In genomic region chr6:44833248-44833647, GRCh38 we compare ENCODE assay signal across 17 cellular contexts.
DNase-seq lines count a peak whose midpoint lies in the region; ATAC-seq, FAIRE-seq and TF ChIP-seq lines count a peak whose summit lies in the region.
"Had no signal": no experiment of that assay in that cellular context is flagged by ENCODE, and none has a peak within 500 bp of the region (broad histone marks: within the 10 kb centered on the region; RNA-seq: fewer than 3 reads in every experiment).

No MANE protein-coding gene starts in this region.

- peaks cover 7% of the 10 kb centered on the region for H3K36me3 Mint-ChIP-seq in activated CD8-positive, alpha-beta T cell treated with anti-CD3 and anti-CD28 coated beads, Interleukin-2, amount 10 ng/mL, durations not matched to agents 7 days and 5 days (ENCODE audit: low read depth)

- WGBS in upper lobe of left lung, 2 donors: 90 to 95% methylated on average over 1 of the region's 1 CpG

- no peak overlapping the region for H3K4me3 Mint-ChIP-seq in activated CD8-positive, alpha-beta T cell treated with anti-CD3 and anti-CD28 coated beads, Interleukin-2, amount 10 ng/mL, durations not matched to agents 7 days and 5 days
- H3K4me3 Mint-ChIP-seq: activated naive CD8-positive, alpha-beta T cell had no signal

- no peak for DNase-seq in GM12892 (ENCODE audit: insufficient read length)
- DNase-seq in DMS153 treated with DMSO at 0.1 percent for 48 hours (lab: John Stamatoyannopoulos, UW; ENCODE audit: unreplicated experiment): no peak
- DNase-seq in upper lobe of left lung: no peak
- DNase-seq in activated CD8-positive, alpha-beta T cell treated with anti-CD3 and anti-CD28 coated beads, Interleukin-2, amount 10 ng/mL, durations not matched to agents 7 days and 5 days: no peak
- DNase-seq in HuH-7.5 (ENCODE audit: low spot score): no peak
- DNase-seq: ACHN; Caco-2; cerebellar nuclear complex; heart right ventricle; NK-92 treated with Interleukin-12 subunit alpha and Interleukin-12 subunit beta, amount 100 ng/mL, for 24 hours; SJCRH30; stimulated activated CD4-positive, alpha-beta T cell treated with anti-CD3 and anti-CD28 coated beads, Interleukin-1b, Interleukin-23, amount 100 ng/mL, for 48 hours had no signal

- H3K27ac ChIP-seq in upper lobe of left lung: no peak overlapping the region
- H3K27ac ChIP-seq: heart right ventricle, SJCRH30, VCaP had no signal

- no peaks in the 10 kb centered on the region for H3K9me3 Mint-ChIP-seq in activated CD8-positive, alpha-beta T cell treated with anti-CD3 and anti-CD28 coated beads, Interleukin-2, amount 10 ng/mL, durations not matched to agents 7 days and 5 days (ENCODE audit: insufficient read depth)

- no peak overlapping the region for H3K27ac Mint-ChIP-seq in activated CD8-positive, alpha-beta T cell treated with anti-CD3 and anti-CD28 coated beads, Interleukin-2, amount 10 ng/mL, durations not matched to agents 7 days and 5 days
- H3K27ac Mint-ChIP-seq: activated naive CD8-positive, alpha-beta T cell had no signal

- no peaks in the 10 kb centered on the region for H3K27me3 Mint-ChIP-seq in activated CD8-positive, alpha-beta T cell treated with anti-CD3 and anti-CD28 coated beads, Interleukin-2, amount 10 ng/mL, durations not matched to agents 7 days and 5 days (ENCODE audit: low read depth)
- H3K27me3 Mint-ChIP-seq: activated naive CD8-positive, alpha-beta T cell had no signal

- TF ChIP-seq EP300 in upper lobe of left lung (IDR thresholded peaks at IDR 0.05): no peak

- H3K36me3 ChIP-seq in upper lobe of left lung: no peaks in the 10 kb centered on the region
- H3K36me3 ChIP-seq: heart right ventricle, SJCRH30 had no signal

- peak; percentile 46 for FAIRE-seq in GM12892 (lab: Jason Lieb, UNC)

- ATAC-seq in GM19043 (IDR thresholded peaks at IDR 0.05; ENCODE audit: low read depth, unreplicated experiment) (peak; percentile 79), HG02759 (IDR thresholded peaks at IDR 0.05; ENCODE audit: unreplicated experiment) (peak; percentile 80), HG03460 (IDR thresholded peaks at IDR 0.05; ENCODE audit: unreplicated experiment) (peak; percentile 81), upper lobe of left lung (ENCODE audit: low FRiP score in 2 of 2) (no peak)
- ATAC-seq in activated CD8-positive, alpha-beta T cell treated with anti-CD3 and anti-CD28 coated beads, Interleukin-2, amount 10 ng/mL, durations not matched to agents 7 days and 5 days: no peak
- ATAC-seq: heart right ventricle had no signal

- TF ChIP-seq POLR2A in GM12892 (IDR thresholded peaks at IDR 0.05; ENCODE audit: low read depth, low read length): no peak
- TF ChIP-seq POLR2A in upper lobe of left lung (IDR thresholded peaks at IDR 0.05): no peak

- POLR2A ChIA-PET in activated CD8-positive, alpha-beta T cell treated with anti-CD3 and anti-CD28 coated beads, Interleukin-2, amount 10 ng/mL, durations not matched to agents 7 days and 5 days (lab: Charles Lee): no interaction called here

- H3K27me3 ChIP-seq in upper lobe of left lung: no peaks in the 10 kb centered on the region
- H3K27me3 ChIP-seq: heart right ventricle, SJCRH30 had no signal

- peaks cover 31% of the 10 kb centered on the region for H3K4me1 Mint-ChIP-seq in activated CD8-positive, alpha-beta T cell treated with anti-CD3 and anti-CD28 coated beads, Interleukin-2, amount 10 ng/mL, durations not matched to agents 7 days and 5 days (ENCODE audit: low read depth)

- no peak overlapping the region for H3K4me3 ChIP-seq in upper lobe of left lung
- H3K4me3 ChIP-seq: heart right ventricle, SJCRH30 had no signal

- TF ChIP-seq CTCF in upper lobe of left lung (IDR thresholded peaks at IDR 0.05): no peak

- CTCF ChIA-PET in activated CD8-positive, alpha-beta T cell treated with anti-CD3 and anti-CD28 coated beads, Interleukin-2, amount 10 ng/mL, durations not matched to agents 7 days and 5 days (lab: Charles Lee): no interaction called here

- H3K9me3 ChIP-seq in upper lobe of left lung: no peaks in the 10 kb centered on the region
- H3K9me3 ChIP-seq: Caco-2, heart right ventricle, SJCRH30 had no signal

- no peaks in the 10 kb centered on the region for H3K4me1 ChIP-seq in upper lobe of left lung
- H3K4me1 ChIP-seq: Caco-2 had no signal

Comparison
In these comparisons a context has a peak if more than half of its experiments do, and no peak if none do; other contexts are left out.
1. ATAC-seq: peak in GM19043 (single experiment), HG02759 (single experiment) and HG03460 (single experiment); none in upper lobe of left lung (0 of 2) and activated CD8-positive, alpha-beta T cell treated with anti-CD3 and anti-CD28 coated beads, Interleukin-2, amount 10 ng/mL, durations not matched to agents 7 days and 5 days (single experiment).